12 cellular contexts compared by ENCODE assay signal in the genomic region with DNA sequence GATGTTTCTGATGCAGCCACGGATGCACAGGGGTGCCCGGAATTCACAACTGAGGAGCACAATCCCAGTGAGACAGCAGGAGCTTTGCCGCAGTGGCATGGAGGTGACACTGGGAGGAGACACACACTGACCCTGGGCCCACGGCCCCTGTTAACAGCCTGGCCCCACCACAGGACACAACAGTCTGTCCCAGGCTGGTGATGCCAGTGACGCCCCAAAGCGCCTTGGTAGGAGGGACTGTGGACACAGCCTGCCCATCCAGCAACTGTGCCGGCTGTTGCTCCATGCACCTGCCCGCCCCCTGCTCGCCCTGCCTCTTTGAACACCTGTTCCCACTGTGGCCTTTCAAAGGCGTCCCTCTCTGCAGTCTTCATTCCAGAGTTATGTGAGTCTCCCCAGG. TPM values are rescaled to one million over a fixed set of nuclear protein-coding genes. Genes with fewer than 3 reads are reported as not detected.
A peak's percentile ranks its signal among the peaks of the same experiment; 100 is the strongest.
DNase-seq lines count a peak whose midpoint lies in the region; ATAC-seq and TF ChIP-seq lines count a peak whose summit lies in the region.
"Had no signal": no experiment of that assay in that cellular context is flagged by ENCODE, and none has a peak within 500 bp of the region (broad histone marks: within the 10 kb centered on the region; RNA-seq: fewer than 3 reads in every experiment).

No MANE protein-coding gene starts in this region.

- no peaks in the 10 kb centered on the region for H3K27me3 Mint-ChIP-seq in activated B cell treated with CpG ODN at 0.5 μM for 24 hours
- H3K27me3 Mint-ChIP-seq: T-cell had no signal

- no peak overlapping the region for H3K4me3 Mint-ChIP-seq in activated B cell treated with CpG ODN at 0.5 μM for 24 hours
- H3K4me3 Mint-ChIP-seq: T-cell had no signal

- H4K91ac ChIP-seq in mesenchymal stem cell (ENCODE audit: low read length), result no peak overlapping the region

- H3K4me1 ChIP-seq in BE2C (no peaks in the 10 kb centered on the region; the same call in 1 of the 2 replicates), mesenchymal stem cell (ENCODE audit: control insufficient read depth, insufficient read depth, low read depth, low read length) (no peaks in the 10 kb centered on the region)

- H2BK120ac ChIP-seq in mesenchymal stem cell (ENCODE audit: low read depth, low read length), result no peak overlapping the region

- POLR2A ChIA-PET in activated B cell treated with CpG ODN at 0.5 μM for 24 hours (lab: Charles Lee), result interaction anchor here (1.4 kb wide), 1 partner anchor 50 kb away, joined by 8 read pairs; a partner anchor contains a TSS

- H3K36me3 ChIP-seq in BE2C (no peaks in the 10 kb centered on the region), mesenchymal stem cell (ENCODE audit: control insufficient read depth in 1 of 2, insufficient read depth in 2 of 2, low read depth in 1 of 2, low read length in 2 of 2) (no peaks in the 10 kb centered on the region)

- H2AK5ac ChIP-seq in mesenchymal stem cell (ENCODE audit: low read length, severe bottlenecking), result no peak overlapping the region

- H3K4me1 Mint-ChIP-seq in activated B cell treated with CpG ODN at 0.5 μM for 24 hours, result peaks cover 10% of the 10 kb centered on the region

- no peak overlapping the region for H3K4me2 ChIP-seq in mesenchymal stem cell (ENCODE audit: low read length, poor library complexity, severe bottlenecking)

- H3K9ac ChIP-seq in mesenchymal stem cell (ENCODE audit: low read length), result no peak overlapping the region

- H2BK15ac ChIP-seq in mesenchymal stem cell (ENCODE audit: low read depth, poor library complexity, severe bottlenecking), result no peak overlapping the region

- 77% methylated on average over 10 of the region's 10 CpGs for WGBS in mesenchymal stem cell

- H2BK5ac ChIP-seq in mesenchymal stem cell (ENCODE audit: low read depth, low read length, poor library complexity, severe bottlenecking), result no peak overlapping the region

- peak overlapping the region; percentile 40 for H4K8ac ChIP-seq in mesenchymal stem cell (ENCODE audit: low read length)

- intact Hi-C loops in activated B cell treated with CpG ODN at 0.5 μM for 24 hours (cut with micrococcal nuclease), result loop anchor here (1.0 to 2.0 kb wide), 2 partner anchors 921 to 1032 kb away; no protein-coding TSS in a partner anchor

- H2AFZ ChIP-seq in mesenchymal stem cell (ENCODE audit: low read depth, low read length), result no peak overlapping the region

- peaks cover 5% of the 10 kb centered on the region for H3K9me3 Mint-ChIP-seq in activated B cell treated with CpG ODN at 0.5 μM for 24 hours

- H3K27me3 ChIP-seq in BE2C, result no peaks in the 10 kb centered on the region
- H3K27me3 ChIP-seq in mesenchymal stem cell (ENCODE audit: control insufficient read depth in 1 of 2, insufficient read depth in 1 of 2, low read length in 2 of 2), result no peaks in the 10 kb centered on the region

- H3K4ac ChIP-seq in mesenchymal stem cell (ENCODE audit: low read depth in 1 of 2, low read length in 2 of 2), result no peak overlapping the region

- CTCF ChIA-PET in activated B cell treated with CpG ODN at 0.5 μM for 24 hours (lab: Charles Lee), result interaction anchor here (0.9 to 1.4 kb wide), 4 partner anchors 51 to 1031 kb away, joined by 3 to 6 read pairs (median 4); a partner anchor contains a TSS

- H3K9me3 ChIP-seq in BE2C (no peaks in the 10 kb centered on the region), mesenchymal stem cell (ENCODE audit: control insufficient read depth, low read length) (no peaks in the 10 kb centered on the region)

- H3K18ac ChIP-seq in mesenchymal stem cell (ENCODE audit: low read depth in 1 of 2, low read length in 2 of 2), result no peak overlapping the region

- H2BK12ac ChIP-seq in mesenchymal stem cell (ENCODE audit: low read length in 2 of 2), result no peak overlapping the region

- peak; percentile 53 for TF ChIP-seq CTCF in BE2C (IDR thresholded peaks at IDR 0.05; ENCODE audit: low read depth, low read length)
- no peak for TF ChIP-seq CTCF in activated B cell treated with CpG ODN at 0.5 μM for 24 hours (IDR thresholded peaks at IDR 0.05)

- no peak overlapping the region for H3K23ac ChIP-seq in mesenchymal stem cell (ENCODE audit: low read length in 2 of 2)

- no peak overlapping the region for H3K27ac ChIP-seq in mesenchymal stem cell (ENCODE audit: low read length, poor library complexity, severe bottlenecking)

- no peaks in the 10 kb centered on the region for H3K79me1 ChIP-seq in mesenchymal stem cell (replicated peaks; ENCODE audit: low read length, poor library complexity, severe bottlenecking)

- H3K27ac Mint-ChIP-seq in activated B cell treated with CpG ODN at 0.5 μM for 24 hours, result no peak overlapping the region
- H3K27ac Mint-ChIP-seq: T-cell had no signal

- H3K14ac ChIP-seq in mesenchymal stem cell (ENCODE audit: low read length in 2 of 2), result no peak overlapping the region

- H3K36me3 Mint-ChIP-seq in activated B cell treated with CpG ODN at 0.5 μM for 24 hours (ENCODE audit: low read depth), result peaks cover 2% of the 10 kb centered on the region
- H3K36me3 Mint-ChIP-seq: T-cell had no signal

- peak; percentile 40 for DNase-seq in BE2C
- no peak for DNase-seq in activated B cell treated with CpG ODN at 0.5 μM for 24 hours
- DNase-seq in mesenchymal stem cell, result no peak
- no peak for DNase-seq in A172 (ENCODE audit: low spot score)
- no peak for DNase-seq in stimulated activated naive CD4-positive, alpha-beta T cell (lab: John Stamatoyannopoulos, UW)
- DNase-seq: activated naive CD4-positive, alpha-beta T cell treated with anti-CD3 and anti-CD28 coated beads, Interleukin-2, amount 50 U/mL, for 16 hours; head of caudate nucleus; NCI-H2171; T-cell had no signal

- ATAC-seq in GM19023 (IDR thresholded peaks at IDR 0.05; ENCODE audit: unreplicated experiment), result peak; percentile 55
- ATAC-seq in activated B cell treated with CpG ODN at 0.5 μM for 24 hours (ENCODE audit: low read depth), result peak; percentile 74
- ATAC-seq in GM19351 (IDR thresholded peaks at IDR 0.05; ENCODE audit: unreplicated experiment), result no peak
- ATAC-seq in GM19455 (IDR thresholded peaks at IDR 0.05; ENCODE audit: unreplicated experiment), result no peak
- ATAC-seq: T-cell had no signal

- H3K4me3 ChIP-seq in BE2C (ENCODE audit: low read depth, low read length) (no peak overlapping the region), mesenchymal stem cell (ENCODE audit: insufficient read depth in 1 of 2, low read depth in 1 of 2, low read length in 2 of 2) (no peak overlapping the region)

RNA-seq across cellular contexts. Expression of a gene that starts 49.8 kb away (rescaled TPM):
- polyA plus RNA-seq in BE2C (2012; ENCODE audit: insufficient read depth, insufficient read length, low read depth), result 56.1 TPM
- 134 and 151 TPM in 2 replicates for total RNA-seq in activated B cell treated with CpG ODN at 0.5 μM for 24 hours
- polyA plus RNA-seq in mesenchymal stem cell (2013, experiment 1 of 2), result 195 TPM
- polyA plus RNA-seq in mesenchymal stem cell (2013, experiment 2 of 2), result 183 TPM
- total RNA-seq in A172 (2014; rRNA removed; shearing (Covaris generic)), result 20.3 and 20.4 TPM in 2 replicates

Comparison
In these comparisons a context has a peak if more than half of its experiments do, and no peak if none do; other contexts are left out.
1. ATAC-seq: peak in GM19023 (single experiment) and activated B cell treated with CpG ODN at 0.5 μM for 24 hours (single experiment); none in GM19351 (single experiment) and GM19455 (single experiment).